In genomic region chr18:34689750-34690149, GRCh38 we compare ENCODE assay signal across 1 cellular context. TPM values are rescaled to one million over a fixed set of nuclear protein-coding genes. Genes with fewer than 3 reads are reported as not detected.
"Had no signal": no experiment of that assay in that cellular context is flagged by ENCODE, and none has a peak within 500 bp of the region (broad histone marks: within the 10 kb centered on the region; RNA-seq: fewer than 3 reads in every experiment).

No MANE protein-coding gene starts in this region.

RNA-seq across cellular contexts. Expression of gene DTNA, which starts 20.3 kb away (rescaled TPM):
- total RNA-seq: natural killer cell treated with Interleukin-12 subunit alpha and Interleukin-12 subunit beta and Interleukin-15 and Interleukin-18, amount 100 ng/mL, for 72 hours had no signal
